Comparison of ENCODE assay signal across 8 cellular contexts in genomic region chr12:45990468-45991288, GRCh38. TPM values are rescaled to one million over a fixed set of nuclear protein-coding genes. Genes with fewer than 3 reads are reported as not detected.
DNase-seq lines count a peak whose midpoint lies in the region; ATAC-seq and TF ChIP-seq lines count a peak whose summit lies in the region.

SCAF11 (minus strand) TSS chr12:45990574; CDS start chr12:45964167, 26,407 bp downstream.

- H3K36me3 ChIP-seq in CD8-positive, alpha-beta T cell (ENCODE audit: insufficient read depth, low read length) = no peaks in the 10 kb centered on the region
- peaks cover 0 to 2% (median 0%) of the 10 kb centered on the region in 4 donors for H3K36me3 ChIP-seq in liver (ENCODE audit: control insufficient read depth in 4 of 4, insufficient read depth in 3 of 4, low read depth in 1 of 4, low read length in 3 of 4)

- peak within 1 kb of the TSS; percentile 93 for H3K4me3 Mint-ChIP-seq in CD8-positive, alpha-beta T cell
- H3K4me3 Mint-ChIP-seq in activated CD4-positive, alpha-beta memory T cell treated with anti-CD3 and anti-CD28 coated beads for 36 hours = peak within 1 kb of the TSS; percentile 97

- peak; percentile 80 for ATAC-seq in CD8-positive, alpha-beta T cell
- peak; percentile 66 for ATAC-seq in GM19452 (IDR thresholded peaks at IDR 0.05; ENCODE audit: unreplicated experiment)

- peak; percentile 100 for DNase-seq in CD8-positive, alpha-beta T cell
- DNase-seq in HK-2 (ENCODE audit: unreplicated experiment) (peak; percentile 100), NCI-H82 treated with DMSO at 0.1 percent for 48 hours (lab: John Stamatoyannopoulos, UW; ENCODE audit: unreplicated experiment) (peak; percentile 96), dorsolateral prefrontal cortex (peak; percentile 99 to 100 (median 100))
- peak; percentile 100 for DNase-seq in activated CD4-positive, alpha-beta memory T cell treated with anti-CD3 and anti-CD28 coated beads for 36 hours
- DNase-seq in stimulated activated CD4-positive, alpha-beta T cell treated with anti-CD3 and anti-CD28 coated beads, Interleukin-4, amount 100 ng/mL, for 24 hours = peak; percentile 100

- H3K4me3 ChIP-seq in CD8-positive, alpha-beta T cell (ENCODE audit: low read depth, low read length) = peak within 1 kb of the TSS; percentile 89
- H3K4me3 ChIP-seq in dorsolateral prefrontal cortex (peak within 1 kb of the TSS; percentile 64 to 99 (median 88)), liver (ENCODE audit: low read depth in 1 of 3, low read length in 3 of 3) (peak within 1 kb of the TSS; percentile 66 to 90 (median 80))

- H3K36me3 Mint-ChIP-seq in CD8-positive, alpha-beta T cell = peaks cover 45% of the 10 kb centered on the region
- peaks cover 25% of the 10 kb centered on the region for H3K36me3 Mint-ChIP-seq in activated CD4-positive, alpha-beta memory T cell treated with anti-CD3 and anti-CD28 coated beads for 36 hours

- peak within 1 kb of the TSS; percentile 97 for H3K27ac Mint-ChIP-seq in CD8-positive, alpha-beta T cell
- peak within 1 kb of the TSS; percentile 99 for H3K27ac Mint-ChIP-seq in activated CD4-positive, alpha-beta memory T cell treated with anti-CD3 and anti-CD28 coated beads for 36 hours

- no peaks in the 10 kb centered on the region for H3K27me3 ChIP-seq in CD8-positive, alpha-beta T cell (ENCODE audit: insufficient read depth, low read length)
- H3K27me3 ChIP-seq in dorsolateral prefrontal cortex (no peaks in the 10 kb centered on the region), liver (ENCODE audit: control insufficient read depth in 4 of 4, insufficient read depth in 4 of 4, low read length in 3 of 4) (no peaks in the 10 kb centered on the region)

- CTCF ChIA-PET in CD8-positive, alpha-beta T cell (lab: Charles Lee) = interaction anchor here (0.6 to 1.6 kb wide), 5 partner anchors 8 to 1031 kb away, joined by 3 to 7 read pairs (median 3); no protein-coding TSS in a partner anchor
- CTCF ChIA-PET in activated CD4-positive, alpha-beta memory T cell treated with anti-CD3 and anti-CD28 coated beads for 36 hours (lab: Charles Lee) = interaction anchor here (0.6 to 2.1 kb wide), 9 partner anchors 14 to 366 kb away, joined by 3 to 13 read pairs (median 5); partner anchors contain the start of gene ARID2

- no peaks in the 10 kb centered on the region for H3K9me3 Mint-ChIP-seq in CD8-positive, alpha-beta T cell
- no peaks in the 10 kb centered on the region for H3K9me3 Mint-ChIP-seq in activated CD4-positive, alpha-beta memory T cell treated with anti-CD3 and anti-CD28 coated beads for 36 hours

- peaks cover 51% of the 10 kb centered on the region for H3K4me1 Mint-ChIP-seq in CD8-positive, alpha-beta T cell (ENCODE audit: low read depth)
- H3K4me1 Mint-ChIP-seq in activated CD4-positive, alpha-beta memory T cell treated with anti-CD3 and anti-CD28 coated beads for 36 hours (ENCODE audit: low read depth) = peaks cover 40% of the 10 kb centered on the region

- TF ChIP-seq RAD21 in liver (IDR thresholded peaks at IDR 0.05) = peak; percentile 93

- peak within 1 kb of the TSS; percentile 95 to 98 for H3K9ac ChIP-seq in liver (ENCODE audit: low read depth in 1 of 2, low read length in 2 of 2)

- H3K27ac ChIP-seq in CD8-positive, alpha-beta T cell (ENCODE audit: low read depth, low read length) = peak within 1 kb of the TSS; percentile 97
- H3K27ac ChIP-seq in dorsolateral prefrontal cortex = peak within 1 kb of the TSS; percentile 92 to 99 (median 98)
- peak within 1 kb of the TSS; percentile 99 to 100 for H3K27ac ChIP-seq in liver (ENCODE audit: low read depth in 1 of 2, low read length in 2 of 2)

- POLR2A ChIA-PET in CD8-positive, alpha-beta T cell (lab: Charles Lee) = interaction anchor here (0.5 to 3.5 kb wide), 15 partner anchors 11 to 1399 kb away, joined by 3 to 37 read pairs (median 4); partner anchors contain the start of genes ARID2 and SLC38A1
- POLR2A ChIA-PET in activated CD4-positive, alpha-beta memory T cell treated with anti-CD3 and anti-CD28 coated beads for 36 hours (lab: Charles Lee) = interaction anchor here (0.9 to 4.6 kb wide), 9 partner anchors 11 to 775 kb away, joined by 3 to 32 read pairs (median 4); partner anchors contain the start of genes ANO6 and SLC38A1

- peaks cover 42% of the 10 kb centered on the region for H3K4me1 ChIP-seq in CD8-positive, alpha-beta T cell (ENCODE audit: insufficient read depth, low read length)
- H3K4me1 ChIP-seq in liver (ENCODE audit: control insufficient read depth in 4 of 4, insufficient read depth in 4 of 4, low read length in 3 of 4) = peaks cover 6 to 31% (median 24%) of the 10 kb centered on the region in 4 donors

- H3K27me3 Mint-ChIP-seq in CD8-positive, alpha-beta T cell (ENCODE audit: low read depth) = no peaks in the 10 kb centered on the region
- peaks cover 3% of the 10 kb centered on the region for H3K27me3 Mint-ChIP-seq in activated CD4-positive, alpha-beta memory T cell treated with anti-CD3 and anti-CD28 coated beads for 36 hours

- peak; percentile 75 for TF ChIP-seq CTCF in CD8-positive, alpha-beta T cell (IDR thresholded peaks at IDR 0.05)
- TF ChIP-seq CTCF in dorsolateral prefrontal cortex (IDR thresholded peaks at IDR 0.05 in 54 of 56, conservative IDR thresholded peaks at IDR 0.05 in 2 of 56; ENCODE audit: low read depth in 1 of 56, partially characterized antibody in 56 of 56) = peak; percentile 83 to 99 (median 94)
- peak; percentile 99 for TF ChIP-seq CTCF in liver (IDR thresholded peaks at IDR 0.05; ENCODE audit: low read depth, low read length, missing input control)

- under 1% methylated on average over 54 of the region's 54 CpGs for WGBS in liver

- no peaks in the 10 kb centered on the region for H3K9me3 ChIP-seq in CD8-positive, alpha-beta T cell (ENCODE audit: low read length)
- H3K9me3 ChIP-seq in liver (ENCODE audit: control insufficient read depth in 4 of 4, low read length in 3 of 4) = no peaks in the 10 kb centered on the region

- intact Hi-C loops in CD8-positive, alpha-beta T cell (cut with DNase I, micrococcal nuclease) = loop anchor here (1.0 to 10.0 kb wide), 23 partner anchors 82 to 1822 kb away; partner anchors contain the start of genes ANO6 (in 2 of the 2), RPAP3 (in 2 of the 2), ARID2 (in 1 of the 2) and SLC38A1 (in 1 of the 2)
- intact Hi-C loops in activated CD4-positive, alpha-beta memory T cell treated with anti-CD3 and anti-CD28 coated beads for 36 hours (cut with micrococcal nuclease) = loop anchor here (1.0 to 10.0 kb wide), 11 partner anchors 82 to 1227 kb away; partner anchors contain the start of gene SLC38A2
- intact Hi-C loops in dorsolateral prefrontal cortex (cut with DNase I) = loop anchor here (1.0 to 10.0 kb wide), 10 partner anchors 98 to 1707 kb away; no protein-coding TSS in a partner anchor

TF ChIP-seq in liver, 16 proteins besides CTCF, POLR2A, EP300 and RAD21 (continues in another document):
- TF ChIP-seq ATF3 (IDR thresholded peaks at IDR 0.05) (no peak), GABPA (IDR thresholded peaks at IDR 0.05 in 1 of 2, conservative IDR thresholded peaks at IDR 0.05 in 1 of 2) (peak in 1 of 2 donors; percentile 47), NR2F2 (IDR thresholded peaks at IDR 0.05) (peak; percentile 86), TAF1 (conservative IDR thresholded peaks at IDR 0.05) (peak; percentile 97), EGR1 (IDR thresholded peaks at IDR 0.05; ENCODE audit: low read depth in 2 of 2) (peak in 1 of 2 donors; percentile 81), HNF4A (conservative IDR thresholded peaks at IDR 0.05) (peak; percentile 93 to 98), YY1 (IDR thresholded peaks at IDR 0.05) (peak; percentile 94), FOXA1 (IDR thresholded peaks at IDR 0.05) (peak; percentile 22), SP1 (IDR thresholded peaks at IDR 0.05) (peak; percentile 97), ZBTB33 (IDR thresholded peaks at IDR 0.05) (peak; percentile 37), JUND (IDR thresholded peaks at IDR 0.05) (peak; percentile 51 to 60), RXRA (IDR thresholded peaks at IDR 0.05) (peak; percentile 74 to 79), FOXA2 (IDR thresholded peaks at IDR 0.05) (peak; percentile 56), HNF4G (IDR thresholded peaks at IDR 0.05) (peak; percentile 93)

RNA-seq across cellular contexts. Expression of gene SCAF11, which starts in this region (rescaled TPM):
- total RNA-seq in CD8-positive, alpha-beta T cell = 100 to 1,000 TPM; 204 to 218 TPM
- 100 to 1,000 TPM; 114 to 116 TPM for total RNA-seq in activated CD4-positive, alpha-beta memory T cell treated with anti-CD3 and anti-CD28 coated beads for 36 hours
- total RNA-seq in dorsolateral prefrontal cortex (100 to 1,000 TPM in 2 of 120 experiments, 10 to 100 TPM in 118; 54.6 to 110 (median 75.2) TPM), liver (10 to 100 TPM; 38.4 to 80.0 TPM)
- 10 to 100 TPM; 15.6 to 49.3 TPM for polyA plus RNA-seq in liver

Comparison
In these comparisons a context has a peak if more than half of its experiments do, and no peak if none do; other contexts are left out.
1. Peak in every context shown above with its lines: DNase-seq, ATAC-seq, H3K4me3 ChIP-seq and H3K27ac ChIP-seq.